Comparison of ENCODE assay signal across 37 cellular contexts in genomic region chr7:144036302-144036858, GRCh38. TPM values are rescaled to one million over a fixed set of nuclear protein-coding genes. Genes with fewer than 3 reads are reported as not detected.
"Had no signal": no experiment of that assay in that cellular context is flagged by ENCODE, and none has a peak within 500 bp of the region (broad histone marks: within the 10 kb centered on the region; RNA-seq: fewer than 3 reads in every experiment).

No MANE protein-coding gene starts in this region.

- DNase-seq: activated CD4-positive, alpha-beta T cell treated with anti-CD3 and anti-CD28 coated beads for 4 hours; activated CD4-positive, alpha-beta T cell treated with anti-CD3 and anti-CD28 coated beads, Interleukin-2, amount 50 U/mL, for 4 hours; activated CD8-positive, alpha-beta memory T cell treated with anti-CD3 and anti-CD28 coated beads for 24 hours; activated effector memory CD4-positive, alpha-beta T cell treated with Interleukin-2 at 50 U/mL for 16 hours; activated naive CD4-positive, alpha-beta T cell treated with anti-CD3 and anti-CD28 coated beads for 36 hours; activated naive CD8-positive, alpha-beta T cell treated with anti-CD3 and anti-CD28 coated beads for 36 hours; adrenal gland; aorta; central memory CD4-positive, alpha-beta T cell; dermis blood vessel endothelial cell; effector CD4-positive, alpha-beta T cell; esophagus squamous epithelium; gastrocnemius medialis; glutamatergic neuron; hippocampal formation; left cardiac atrium; mesenchymal stem cell; naive thymus-derived CD8-positive, alpha-beta T cell; occipital lobe; posterior cingulate gyrus; sigmoid colon; stimulated activated CD4-positive, alpha-beta T cell treated with anti-CD3 and anti-CD28 coated beads, Interleukin-1b, Interleukin-23, amount 100 ng/mL, for 48 hours; stimulated activated CD4-positive, alpha-beta T cell treated with anti-CD3 and anti-CD28 coated beads, Interleukin-4, amount 100 ng/mL, for 4 hours; stimulated activated CD8-positive, alpha-beta memory T cell treated with anti-CD3 and anti-CD28 coated beads, Interleukin-4, amount 100 ng/mL, for 48 hours; stimulated activated naive CD8-positive, alpha-beta T cell treated with anti-CD3 and anti-CD28 coated beads, Interleukin-15, amount 100 ng/mL, for 72 hours; substantia nigra; T-helper 9 cell; uterus had no signal

- H3K36me3 ChIP-seq: adrenal gland, esophagus squamous epithelium, gastrocnemius medialis, sigmoid colon, uterus had no signal

- H3K27me3 ChIP-seq: adrenal gland, esophagus squamous epithelium, gastrocnemius medialis, sigmoid colon, uterus had no signal

- ATAC-seq: gastrocnemius medialis; left cardiac atrium; naive thymus-derived CD8-positive, alpha-beta T cell; stimulated activated memory B cell treated with anti-CD40 and anti-IgM and Interleukin-4, amounts not matched to agents 10 μg/mL and 1 μg/mL and 100 μg/mL, for 72 hours; stimulated activated naive CD8-positive, alpha-beta T cell treated with anti-CD3 and anti-CD28 coated beads, Interleukin-15, amount 100 ng/mL, for 72 hours had no signal

- FAIRE-seq: keratinocyte, TTC549 had no signal

- H3K27ac ChIP-seq: adrenal gland, epithelial cell of prostate, esophagus squamous epithelium, sigmoid colon, uterus, VCaP had no signal

- H3K9me3 ChIP-seq: adrenal gland, esophagus squamous epithelium, gastrocnemius medialis, sigmoid colon, uterus had no signal

- H3K4me1 ChIP-seq: adrenal gland, esophagus squamous epithelium, gastrocnemius medialis, sigmoid colon, uterus had no signal

- H3K4me2 ChIP-seq: smooth muscle cell had no signal

- H3K4me3 ChIP-seq: adrenal gland, esophagus squamous epithelium, gastrocnemius medialis, sigmoid colon, smooth muscle cell, uterus had no signal

RNA-seq across cellular contexts. Expression of gene OR2A5, which starts 12.4 kb away (rescaled TPM):
- total RNA-seq: activated naive CD4-positive, alpha-beta T cell treated with anti-CD3 and anti-CD28 coated beads for 36 hours; activated naive CD8-positive, alpha-beta T cell treated with anti-CD3 and anti-CD28 coated beads for 36 hours; aorta; dermis blood vessel endothelial cell; esophagus squamous epithelium; gastrocnemius medialis; left cardiac atrium; lower leg skin; naive thymus-derived CD8-positive, alpha-beta T cell; neural crest cell; occipital lobe; sigmoid colon; smooth muscle cell; uterus had no signal
- polyA plus RNA-seq: adrenal gland, aorta, keratinocyte, sigmoid colon, smooth muscle cell had no signal

RNA-seq across cellular contexts. Expression of gene OR2A25, which starts 33.2 kb away (rescaled TPM):
- total RNA-seq: activated naive CD4-positive, alpha-beta T cell treated with anti-CD3 and anti-CD28 coated beads for 36 hours; activated naive CD8-positive, alpha-beta T cell treated with anti-CD3 and anti-CD28 coated beads for 36 hours; adrenal gland; aorta; dermis blood vessel endothelial cell; esophagus squamous epithelium; gastrocnemius medialis; left cardiac atrium; lower leg skin; naive thymus-derived CD8-positive, alpha-beta T cell; neural crest cell; occipital lobe; sigmoid colon; smooth muscle cell; uterus had no signal
- polyA plus RNA-seq: adrenal gland; aorta; keratinocyte; naive thymus-derived CD8-positive, alpha-beta T cell; sigmoid colon; smooth muscle cell had no signal

RNA-seq across cellular contexts. Expression of gene OR6B1, which starts 36.3 kb away (rescaled TPM):
- total RNA-seq: activated naive CD4-positive, alpha-beta T cell treated with anti-CD3 and anti-CD28 coated beads for 36 hours; activated naive CD8-positive, alpha-beta T cell treated with anti-CD3 and anti-CD28 coated beads for 36 hours; adrenal gland; aorta; dermis blood vessel endothelial cell; esophagus squamous epithelium; gastrocnemius medialis; left cardiac atrium; lower leg skin; naive thymus-derived CD8-positive, alpha-beta T cell; neural crest cell; occipital lobe; sigmoid colon; smooth muscle cell; uterus had no signal
- polyA plus RNA-seq: aorta; keratinocyte; naive thymus-derived CD8-positive, alpha-beta T cell; sigmoid colon; smooth muscle cell; thymus had no signal

RNA-seq across cellular contexts. Expression of gene OR2A12, which starts 49.7 kb away (rescaled TPM):
- total RNA-seq: activated naive CD4-positive, alpha-beta T cell treated with anti-CD3 and anti-CD28 coated beads for 36 hours; activated naive CD8-positive, alpha-beta T cell treated with anti-CD3 and anti-CD28 coated beads for 36 hours; adrenal gland; aorta; dermis blood vessel endothelial cell; esophagus squamous epithelium; gastrocnemius medialis; left cardiac atrium; lower leg skin; naive thymus-derived CD8-positive, alpha-beta T cell; neural crest cell; occipital lobe; sigmoid colon; smooth muscle cell; uterus had no signal
- polyA plus RNA-seq: adrenal gland; aorta; keratinocyte; naive thymus-derived CD8-positive, alpha-beta T cell; sigmoid colon; smooth muscle cell; thymus had no signal
